Comparison of ENCODE assay signal across 8 cellular contexts in genomic region chr7:139341776-139342244, GRCh38. TPM values are rescaled to one million over a fixed set of nuclear protein-coding genes. Genes with fewer than 3 reads are reported as not detected.
DNase-seq lines count a peak whose midpoint lies in the region; ATAC-seq, FAIRE-seq and TF ChIP-seq lines count a peak whose summit lies in the region.

No MANE protein-coding gene starts in this region.

- WGBS in hepatocyte (ENCODE audit: low lambda C conversion rate, missing lambda C conversion rate): 1% methylated on average over 9 of the region's 9 CpGs
- WGBS in small intestine, 3 donors: 0% methylated on average over 9 of the region's 9 CpGs

- H3K27me3 ChIP-seq in hepatocyte: no peaks in the 10 kb centered on the region
- H3K27me3 ChIP-seq in small intestine (ENCODE audit: control insufficient read depth in 2 of 2, insufficient read depth in 2 of 2, low read length in 2 of 2): no peaks in the 10 kb centered on the region

- FAIRE-seq in small intestine (lab: Jason Lieb, UNC): no peak

- H3K36me3 Mint-ChIP-seq in activated T-cell treated with anti-CD3 and anti-CD28 coated beads, Interleukin-2, amount 50 U/mL, for 24 hours (ENCODE audit: low read depth): peaks cover 51% of the 10 kb centered on the region

- peak overlapping the region; percentile 100 for H3K27ac ChIP-seq in hepatocyte
- peak overlapping the region; percentile 98 to 99 for H3K27ac ChIP-seq in small intestine (ENCODE audit: low read depth in 1 of 2, low read length in 1 of 2)

- H3K9me3 Mint-ChIP-seq in activated T-cell treated with anti-CD3 and anti-CD28 coated beads, Interleukin-2, amount 50 U/mL, for 24 hours: peaks cover 6% of the 10 kb centered on the region

- H3K36me3 ChIP-seq in hepatocyte (replicated peaks; ENCODE audit: insufficient read depth, low read depth) (peaks cover 4% of the 10 kb centered on the region), small intestine (ENCODE audit: control insufficient read depth in 2 of 2, insufficient read depth in 2 of 2, low read length in 2 of 2) (peaks cover 0 to 3% of the 10 kb centered on the region in 2 donors)

- peak overlapping the region; percentile 100 for H3K27ac Mint-ChIP-seq in activated T-cell treated with anti-CD3 and anti-CD28 coated beads, Interleukin-2, amount 50 U/mL, for 24 hours

- H3K27me3 Mint-ChIP-seq in activated T-cell treated with anti-CD3 and anti-CD28 coated beads, Interleukin-2, amount 50 U/mL, for 24 hours: peaks cover 3% of the 10 kb centered on the region

- H3K4me3 Mint-ChIP-seq in activated T-cell treated with anti-CD3 and anti-CD28 coated beads, Interleukin-2, amount 50 U/mL, for 24 hours: peak overlapping the region; percentile 95

- H3K4me1 ChIP-seq in hepatocyte (ENCODE audit: insufficient read depth) (no peaks in the 10 kb centered on the region), small intestine (ENCODE audit: control insufficient read depth in 2 of 2, insufficient read depth in 1 of 2, low read depth in 1 of 2, low read length in 1 of 2) (no peaks in the 10 kb centered on the region)

- no peak for DNase-seq in activated T-cell treated with anti-CD3 and anti-CD28 coated beads, Interleukin-2, amount 50 U/mL, for 24 hours
- DNase-seq in activated T-cell treated with anti-CD3 and anti-CD28 coated beads for 4 hours (no peak), hepatocyte (ENCODE audit: low spot score) (no peak), small intestine (no peak), NCI-H774 (lab: John Stamatoyannopoulos, UW) (no peak)

- H3K4me2 ChIP-seq in hepatocyte: peak overlapping the region; percentile 77

- H3K9me2 ChIP-seq in hepatocyte (replicated peaks; ENCODE audit: insufficient read depth): no peaks in the 10 kb centered on the region

- TF ChIP-seq CTCF in WI38 (IDR thresholded peaks at IDR 0.05; ENCODE audit: low read depth, low read length): no peak
- no peak for TF ChIP-seq CTCF in hepatocyte (IDR thresholded peaks at IDR 0.05; ENCODE audit: poor library complexity)

- peaks cover 35% of the 10 kb centered on the region for H3K4me1 Mint-ChIP-seq in activated T-cell treated with anti-CD3 and anti-CD28 coated beads, Interleukin-2, amount 50 U/mL, for 24 hours (ENCODE audit: low read depth)

- H3K79me2 ChIP-seq in hepatocyte: peaks cover 31% of the 10 kb centered on the region

- no peaks in the 10 kb centered on the region for H3K9me3 ChIP-seq in hepatocyte (ENCODE audit: low read depth)
- no peaks in the 10 kb centered on the region for H3K9me3 ChIP-seq in small intestine (ENCODE audit: control insufficient read depth, low read depth)

- ATAC-seq in HG02884 (IDR thresholded peaks at IDR 0.05; ENCODE audit: unreplicated experiment) (no peak), HG03095 (IDR thresholded peaks at IDR 0.05; ENCODE audit: unreplicated experiment) (no peak)

- peak overlapping the region; percentile 80 for H2AFZ ChIP-seq in hepatocyte

- H3K4me3 ChIP-seq in WI38 (ENCODE audit: low read depth, low read length): peak overlapping the region; percentile 91
- H3K4me3 ChIP-seq in hepatocyte: peak overlapping the region; percentile 49
- H3K4me3 ChIP-seq in small intestine (ENCODE audit: low read depth in 1 of 2, low read length in 2 of 2): peak overlapping the region; percentile 76 to 77

- no peaks in the 10 kb centered on the region for H4K20me1 ChIP-seq in hepatocyte (ENCODE audit: insufficient read depth, poor library complexity, severe bottlenecking)

RNA-seq across cellular contexts. Expression of gene FMC1, which starts 0.7 kb away (rescaled TPM):
- total RNA-seq in hepatocyte: 5.0 and 12.9 TPM in 2 replicates
- polyA plus RNA-seq in hepatocyte (43.4 and 46.7 TPM in 2 replicates), small intestine (10 to 100 TPM; 23.6 to 35.6 (median 29.2) TPM)

RNA-seq across cellular contexts. Expression of gene LUC7L2, which starts 17.9 kb away (rescaled TPM):
- 75.1 and 76.4 TPM in 2 replicates for total RNA-seq in hepatocyte
- polyA plus RNA-seq in hepatocyte (68.6 and 75.3 TPM in 2 replicates), small intestine (10 to 100 TPM; 32.2 to 45.6 (median 35.9) TPM)
